In the genomic region with DNA sequence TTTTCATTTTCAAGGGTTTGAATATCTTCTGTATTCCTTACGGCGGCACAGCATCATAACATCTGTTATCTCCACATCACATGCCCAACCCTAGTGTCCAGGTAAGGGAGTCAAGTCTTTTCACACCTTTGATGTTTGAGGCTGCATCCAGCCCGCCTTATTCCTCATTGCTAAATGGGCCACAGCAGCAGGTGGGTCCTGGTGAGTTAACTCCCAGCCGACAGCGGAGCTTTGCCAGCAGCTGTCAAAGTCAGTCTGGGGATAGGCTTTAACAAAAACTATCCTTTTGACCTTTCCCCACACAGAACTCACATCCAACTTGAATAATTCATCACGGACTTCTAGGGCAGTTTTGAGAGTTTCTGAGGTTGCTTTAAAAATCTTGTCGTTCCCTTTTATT, we compare ENCODE assay signal across 19 cellular contexts.
DNase-seq lines count a peak whose midpoint lies in the region; ATAC-seq and TF ChIP-seq lines count a peak whose summit lies in the region.
"Had no signal": no experiment of that assay in that cellular context is flagged by ENCODE, and none has a peak within 500 bp of the region (broad histone marks: within the 10 kb centered on the region; RNA-seq: fewer than 3 reads in every experiment).

No MANE protein-coding gene starts in this region.

- H3K4me3 ChIP-seq in WERI-Rb-1 (ENCODE audit: low read depth, low read length) (no peak overlapping the region), uterus (no peak overlapping the region), Karpas-422 (ENCODE audit: low read length) (no peak overlapping the region)
- H3K4me3 ChIP-seq: BLaER1 treated with 17β-estradiol and CSF1 and Interleukin-3, amounts not matched to agents 10 nM and 100 nM; HAP-1 had no signal

- no peaks in the 10 kb centered on the region for H3K79me2 ChIP-seq in Karpas-422 (ENCODE audit: low read length)

- no peak for TF ChIP-seq POLR2A in uterus (IDR thresholded peaks at IDR 0.05)

- H3K36me3 Mint-ChIP-seq in CD14-positive monocyte: no peaks in the 10 kb centered on the region

- TF ChIP-seq CTCF in WERI-Rb-1 (IDR thresholded peaks at IDR 0.05; ENCODE audit: low read depth, low read length) (no peak), uterus (IDR thresholded peaks at IDR 0.05) (no peak), CD14-positive monocyte (IDR thresholded peaks at IDR 0.05) (no peak)

- no peaks in the 10 kb centered on the region for H3K9me2 ChIP-seq in Karpas-422 (replicated peaks; ENCODE audit: insufficient read depth, low read length)

- peak; percentile 72 for DNase-seq in NCI-H82 (lab: John Stamatoyannopoulos, UW)
- no peak for DNase-seq in NCI-H82 treated with DMSO at 0.1 percent for 48 hours (lab: John Stamatoyannopoulos, UW; ENCODE audit: unreplicated experiment)
- peak; percentile 10 for DNase-seq in WERI-Rb-1
- peak; percentile 50 for DNase-seq in left kidney (ENCODE audit: low read depth, low spot score)
- DNase-seq in uterus: peak; percentile 35 to 47
- no peak for DNase-seq in Karpas-422
- no peak for DNase-seq in CD14-positive monocyte (ENCODE audit: low spot score)
- DNase-seq: ACHN; Calu3; CD4-positive, alpha-beta T cell; DMS153; DMS79 treated with DMSO at 0.1 percent for 48 hours; EL; GOT3; HFFc6 had no signal

- H3K9me3 ChIP-seq in WERI-Rb-1 (ENCODE audit: severe bottlenecking): no peaks in the 10 kb centered on the region
- no peaks in the 10 kb centered on the region for H3K9me3 ChIP-seq in uterus
- no peaks in the 10 kb centered on the region for H3K9me3 ChIP-seq in Karpas-422 (ENCODE audit: low read length)
- H3K9me3 ChIP-seq: BLaER1 treated with 17β-estradiol and CSF1 and Interleukin-3, amounts not matched to agents 10 nM and 100 nM; HAP-1 had no signal

- H3K27ac ChIP-seq in WERI-Rb-1: no peak overlapping the region
- H3K27ac ChIP-seq in uterus: no peak overlapping the region
- no peak overlapping the region for H3K27ac ChIP-seq in Karpas-422 (ENCODE audit: low read length)
- H3K27ac ChIP-seq: BLaER1 treated with 17β-estradiol and CSF1 and Interleukin-3, amounts not matched to agents 10 nM and 100 nM; HL-60 had no signal

- H3K4me2 ChIP-seq in Karpas-422 (ENCODE audit: low read depth, low read length, poor library complexity, severe bottlenecking): no peak overlapping the region
- H3K4me2 ChIP-seq: BLaER1 treated with 17β-estradiol and CSF1 and Interleukin-3, amounts not matched to agents 10 nM and 100 nM had no signal

- peaks cover 12% of the 10 kb centered on the region for H3K4me1 Mint-ChIP-seq in CD14-positive monocyte

- H3K9ac ChIP-seq in Karpas-422 (ENCODE audit: low read length): no peak overlapping the region
- H3K9ac ChIP-seq: BLaER1 treated with 17β-estradiol and CSF1 and Interleukin-3, amounts not matched to agents 10 nM and 100 nM had no signal

- no peak for ATAC-seq in HG02970 (IDR thresholded peaks at IDR 0.05; ENCODE audit: low FRiP score, unreplicated experiment)

- H4K20me1 ChIP-seq in Karpas-422 (ENCODE audit: insufficient read depth, low read depth, low read length): no peaks in the 10 kb centered on the region
- H4K20me1 ChIP-seq: BLaER1 treated with 17β-estradiol and CSF1 and Interleukin-3, amounts not matched to agents 10 nM and 100 nM had no signal

- H3K4me3 Mint-ChIP-seq in CD14-positive monocyte: no peak overlapping the region
- H3K4me3 Mint-ChIP-seq: CD4-positive, alpha-beta T cell; HFFc6 had no signal

- no peaks in the 10 kb centered on the region for H3K9me3 Mint-ChIP-seq in CD14-positive monocyte
- H3K9me3 Mint-ChIP-seq: CD4-positive, alpha-beta T cell; HFFc6 had no signal

- no peaks in the 10 kb centered on the region for H3K36me3 ChIP-seq in WERI-Rb-1
- no peaks in the 10 kb centered on the region for H3K36me3 ChIP-seq in uterus
- no peaks in the 10 kb centered on the region for H3K36me3 ChIP-seq in Karpas-422 (ENCODE audit: insufficient read depth, low read length)
- H3K36me3 ChIP-seq: BLaER1 treated with 17β-estradiol and CSF1 and Interleukin-3, amounts not matched to agents 10 nM and 100 nM; HAP-1 had no signal

- peaks cover 0 to 4% of the 10 kb centered on the region in 2 donors for H3K4me1 ChIP-seq in uterus
- H3K4me1 ChIP-seq in Karpas-422 (ENCODE audit: low read length): peaks cover 23% of the 10 kb centered on the region
- H3K4me1 ChIP-seq: HAP-1 had no signal

- H3K27ac Mint-ChIP-seq in CD14-positive monocyte: no peak overlapping the region
- H3K27ac Mint-ChIP-seq: CD4-positive, alpha-beta T cell; HFFc6 had no signal

- H2AFZ ChIP-seq in Karpas-422 (ENCODE audit: low read length): no peak overlapping the region

- intact Hi-C loops in uterus (cut with DNase I; ENCODE audit: low total_unique reads) (no loop called here), CD14-positive monocyte (cut with micrococcal nuclease) (no loop called here)

- peaks cover 0 to 6% (median 0%) of the 10 kb centered on the region in 3 donors for H3K27me3 Mint-ChIP-seq in CD14-positive monocyte (ENCODE audit: low read depth in 3 of 3)
- H3K27me3 Mint-ChIP-seq: CD4-positive, alpha-beta T cell had no signal

- H3K27me3 ChIP-seq in WERI-Rb-1 (ENCODE audit: insufficient read depth, low read depth, severe bottlenecking) (no peaks in the 10 kb centered on the region), uterus (no peaks in the 10 kb centered on the region), Karpas-422 (ENCODE audit: low read length) (no peaks in the 10 kb centered on the region)
- H3K27me3 ChIP-seq: BLaER1 treated with 17β-estradiol and CSF1 and Interleukin-3, amounts not matched to agents 10 nM and 100 nM had no signal

Comparison
In these comparisons a context has a peak if more than half of its experiments do, and no peak if none do; other contexts are left out.
1. DNase-seq: peak in NCI-H82 (single experiment), WERI-Rb-1 (single experiment), left kidney (single experiment) and uterus (2 of 2); none in NCI-H82 treated with DMSO at 0.1 percent for 48 hours (single experiment), Karpas-422 (single experiment) and CD14-positive monocyte (single experiment).